Comparison of ENCODE assay signal across 1 cellular context in the genomic region with DNA sequence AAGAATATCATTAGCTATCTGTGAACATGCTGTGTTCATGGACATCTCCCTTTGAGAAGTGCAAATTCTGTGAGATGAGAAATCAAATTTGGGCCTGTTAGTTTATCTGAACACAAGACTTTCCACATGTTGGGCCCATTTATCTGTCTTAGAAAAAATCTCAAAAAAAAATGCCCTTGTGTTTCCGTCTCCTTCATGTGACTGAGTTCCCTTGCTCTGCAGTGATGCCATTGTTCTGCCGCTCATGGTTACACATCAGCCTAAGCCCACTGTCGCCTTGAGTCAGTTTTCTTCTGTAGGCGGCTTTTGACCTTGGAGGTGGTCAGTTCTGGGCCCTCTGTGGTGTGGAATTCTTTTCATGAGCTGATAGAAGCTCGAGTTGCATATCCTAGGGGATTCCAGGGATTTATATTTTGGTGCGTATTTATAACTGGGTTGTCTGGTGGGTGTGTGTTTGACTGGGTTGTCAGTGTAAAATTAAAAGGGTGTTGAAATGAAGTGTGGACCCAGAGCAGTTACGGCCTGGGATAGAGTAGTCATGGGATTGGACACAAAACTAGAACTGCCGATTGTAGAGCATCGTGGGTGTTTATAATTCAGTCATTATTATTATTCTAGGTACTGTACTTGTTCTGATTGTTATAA.
TF ChIP-seq lines count a peak whose summit lies in the region.

No MANE protein-coding gene starts in this region.

TF ChIP-seq in H1, 55 proteins besides CTCF, POLR2A, EP300 and RAD21:
- TF ChIP-seq CBX8 (IDR thresholded peaks at IDR 0.05; ENCODE audit: borderline replicate concordance, low read depth, low read length): no peak
- no peak for TF ChIP-seq BACH1 (IDR thresholded peaks at IDR 0.05; ENCODE audit: low read length)
- no peak for TF ChIP-seq ASH2L (IDR thresholded peaks at IDR 0.05; ENCODE audit: low read length)
- TF ChIP-seq RFX5 (IDR thresholded peaks at IDR 0.05; ENCODE audit: borderline replicate concordance, low read depth, low read length): no peak
- no peak for TF ChIP-seq EGR1 (IDR thresholded peaks at IDR 0.05; ENCODE audit: borderline replicate concordance, low read depth, low read length)
- TF ChIP-seq JUND (IDR thresholded peaks at IDR 0.05; ENCODE audit: low read length): no peak
- TF ChIP-seq CBX5 (IDR thresholded peaks at IDR 0.05; ENCODE audit: low read depth, low read length): no peak
- TF ChIP-seq SRF (IDR thresholded peaks at IDR 0.05; ENCODE audit: low read depth, low read length): no peak
- TF ChIP-seq EZH2 (IDR thresholded peaks at IDR 0.05; ENCODE audit: low read depth, low read length, severe bottlenecking): no peak
- TF ChIP-seq SIRT6 (IDR thresholded peaks at IDR 0.05; ENCODE audit: low read length): no peak
- TF ChIP-seq YY1 (IDR thresholded peaks at IDR 0.05; ENCODE audit: low read depth, low read length): no peak
- no peak for TF ChIP-seq TAF1 (IDR thresholded peaks at IDR 0.05; ENCODE audit: low read depth, low read length)
- TF ChIP-seq TEAD4 (IDR thresholded peaks at IDR 0.05; ENCODE audit: low read depth, low read length): no peak
- no peak for TF ChIP-seq JUN (IDR thresholded peaks at IDR 0.05; ENCODE audit: low read depth, low read length)
- TF ChIP-seq, protein P1, sequence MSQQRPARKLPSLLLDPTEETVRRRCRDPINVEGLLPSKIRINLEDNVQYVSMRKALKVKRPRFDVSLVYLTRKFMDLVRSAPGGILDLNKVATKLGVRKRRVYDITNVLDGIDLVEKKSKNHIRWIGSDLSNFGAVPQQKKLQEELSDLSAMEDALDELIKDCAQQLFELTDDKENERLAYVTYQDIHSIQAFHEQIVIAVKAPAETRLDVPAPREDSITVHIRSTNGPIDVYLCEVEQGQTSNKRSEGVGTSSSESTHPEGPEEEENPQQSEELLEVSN (IDR thresholded peaks at IDR 0.05): no peak
- TF ChIP-seq KDM5A (IDR thresholded peaks at IDR 0.05; ENCODE audit: low read length): no peak
- TF ChIP-seq SP4 (IDR thresholded peaks at IDR 0.05; ENCODE audit: low read length): no peak
